ENCODE assay signal across 21 cellular contexts in genomic region chr5:172096184-172096941, GRCh38.
A peak's percentile ranks its signal among the peaks of the same experiment; 100 is the strongest.
DNase-seq lines count a peak whose midpoint lies in the region; ATAC-seq, FAIRE-seq and TF ChIP-seq lines count a peak whose summit lies in the region.
"Had no signal": no experiment of that assay in that cellular context is flagged by ENCODE, and none has a peak within 500 bp of the region (broad histone marks: within the 10 kb centered on the region; RNA-seq: fewer than 3 reads in every experiment).

No MANE protein-coding gene starts in this region.

- H3K4me1 Mint-ChIP-seq in stimulated activated naive CD8-positive, alpha-beta T cell treated with anti-CD3 and anti-CD28 coated beads, Interleukin-15, Interleukin-2, amounts not matched to agents 100 ng/mL and 50 ng/mL, for 24 hours (ENCODE audit: low read depth) = peaks cover 5% of the 10 kb centered on the region
- peaks cover 25% of the 10 kb centered on the region for H3K4me1 Mint-ChIP-seq in stimulated activated naive CD8-positive, alpha-beta T cell treated with anti-CD3 and anti-CD28 coated beads, Interleukin-15, amount 100 ng/mL, for 72 hours
- peaks cover 2% of the 10 kb centered on the region for H3K4me1 Mint-ChIP-seq in astrocyte (ENCODE audit: low read depth, unreplicated experiment)

- H3K4ac ChIP-seq in mesenchymal stem cell (ENCODE audit: low read depth in 1 of 2, low read length in 2 of 2) = peak overlapping the region in 1 of 2 experiments; percentile 15

- H3K9me3 ChIP-seq in astrocyte (ENCODE audit: insufficient read depth, low read depth, low read length) = no peaks in the 10 kb centered on the region
- H3K9me3 ChIP-seq in mesenchymal stem cell (ENCODE audit: control insufficient read depth, low read length) = no peaks in the 10 kb centered on the region
- H3K9me3 ChIP-seq in OCI-LY7 (ENCODE audit: low read length) = no peaks in the 10 kb centered on the region
- H3K9me3 ChIP-seq: adrenal gland, heart left ventricle, uterus had no signal

- H4K91ac ChIP-seq in mesenchymal stem cell (ENCODE audit: low read length) = peak overlapping the region; percentile 5

- FAIRE-seq in astrocyte (lab: Jason Lieb, UNC) = no peak

- no peaks in the 10 kb centered on the region for H3K9me2 ChIP-seq in OCI-LY7 (ENCODE audit: insufficient read depth, low read length)

- peak overlapping the region; percentile 21 for H3K27ac Mint-ChIP-seq in stimulated activated naive CD8-positive, alpha-beta T cell treated with anti-CD3 and anti-CD28 coated beads, Interleukin-15, Interleukin-2, amounts not matched to agents 100 ng/mL and 50 ng/mL, for 24 hours
- peak overlapping the region in 1 of 2 donors; percentile 51 for H3K27ac Mint-ChIP-seq in stimulated activated naive CD8-positive, alpha-beta T cell treated with anti-CD3 and anti-CD28 coated beads, Interleukin-15, amount 100 ng/mL, for 72 hours
- no peak overlapping the region for H3K27ac Mint-ChIP-seq in astrocyte (ENCODE audit: unreplicated experiment)
- H3K27ac Mint-ChIP-seq: activated T-helper 1 cell treated with anti-CD3 and anti-CD28 coated beads, Interleukin-12 subunit alpha, Interleukin-12 subunit beta, Interleukin-2, Interleukin-4 antibody, amounts not matched to agents 30 ng/mL and 10 ng/mL and 1 ng/mL, durations not matched to agents 14 hours and 24 hours and 36 hours; CD8-positive, alpha-beta T cell had no signal

- CTCF ChIA-PET in OCI-LY7 (lab: Charles Lee; ENCODE audit: unreplicated experiment) = no interaction called here

- H3K9me3 Mint-ChIP-seq in stimulated activated naive CD8-positive, alpha-beta T cell treated with anti-CD3 and anti-CD28 coated beads, Interleukin-15, Interleukin-2, amounts not matched to agents 100 ng/mL and 50 ng/mL, for 24 hours = no peaks in the 10 kb centered on the region
- H3K9me3 Mint-ChIP-seq in stimulated activated naive CD8-positive, alpha-beta T cell treated with anti-CD3 and anti-CD28 coated beads, Interleukin-15, amount 100 ng/mL, for 72 hours = peaks cover 0 to 5% of the 10 kb centered on the region in 2 donors
- no peaks in the 10 kb centered on the region for H3K9me3 Mint-ChIP-seq in astrocyte (ENCODE audit: unreplicated experiment)
- H3K9me3 Mint-ChIP-seq: activated T-helper 1 cell treated with anti-CD3 and anti-CD28 coated beads, Interleukin-12 subunit alpha, Interleukin-12 subunit beta, Interleukin-2, Interleukin-4 antibody, amounts not matched to agents 30 ng/mL and 10 ng/mL and 1 ng/mL, durations not matched to agents 14 hours and 24 hours and 36 hours; CD8-positive, alpha-beta T cell had no signal

- TF ChIP-seq CTCF in astrocyte (IDR thresholded peaks at IDR 0.05; ENCODE audit: insufficient read depth, low read depth, low read length) (no peak), OCI-LY7 (conservative IDR thresholded peaks at IDR 0.05; ENCODE audit: low read length) (no peak)

- DNase-seq in stimulated activated naive CD8-positive, alpha-beta T cell treated with anti-CD3 and anti-CD28 coated beads, Interleukin-15, amount 100 ng/mL, for 72 hours = no peak
- no peak for DNase-seq in astrocyte (ENCODE audit: low read depth)
- peak; percentile 88 for DNase-seq in mesenchymal stem cell
- no peak for DNase-seq in NCI-H510A (lab: John Stamatoyannopoulos, UW)
- no peak for DNase-seq in NCI-H2081 treated with DMSO at 0.1 percent for 48 hours (lab: John Stamatoyannopoulos, UW)
- no peak for DNase-seq in OCI-LY7 (ENCODE audit: low spot score)
- DNase-seq: adrenal gland; CD8-positive, alpha-beta T cell; DMS153; GDM1; Karpas-422; left colon; naive thymus-derived CD4-positive, alpha-beta T cell; NCI-H187 treated with DMSO at 0.1 percent for 48 hours; NCI-H774; OCI-M1; uterus had no signal

- H3K4me3 ChIP-seq in astrocyte (ENCODE audit: insufficient read depth, low read depth, low read length) (no peak overlapping the region), mesenchymal stem cell (ENCODE audit: insufficient read depth in 1 of 2, low read depth in 1 of 2, low read length in 2 of 2) (no peak overlapping the region), OCI-LY7 (ENCODE audit: low read depth, low read length, poor library complexity, severe bottlenecking) (no peak overlapping the region)
- H3K4me3 ChIP-seq: adrenal gland, heart left ventricle, uterus had no signal

- H3K23ac ChIP-seq in mesenchymal stem cell (ENCODE audit: low read length in 2 of 2) = no peak overlapping the region

- no peak overlapping the region for H2BK15ac ChIP-seq in mesenchymal stem cell (ENCODE audit: low read depth, poor library complexity, severe bottlenecking)

- H4K8ac ChIP-seq in mesenchymal stem cell (ENCODE audit: low read length) = peak overlapping the region; percentile 41

- peaks cover 36% of the 10 kb centered on the region for H3K36me3 Mint-ChIP-seq in stimulated activated naive CD8-positive, alpha-beta T cell treated with anti-CD3 and anti-CD28 coated beads, Interleukin-15, Interleukin-2, amounts not matched to agents 100 ng/mL and 50 ng/mL, for 24 hours (ENCODE audit: low read depth)
- H3K36me3 Mint-ChIP-seq in astrocyte (ENCODE audit: low read depth, unreplicated experiment) = peaks cover 15% of the 10 kb centered on the region

- H2BK120ac ChIP-seq in mesenchymal stem cell (ENCODE audit: low read depth, low read length) = no peak overlapping the region

- peaks cover 8% of the 10 kb centered on the region for H3K36me3 ChIP-seq in astrocyte (ENCODE audit: insufficient read depth, low read length)
- peaks cover 59 to 60% of the 10 kb centered on the region in 2 experiments for H3K36me3 ChIP-seq in mesenchymal stem cell (ENCODE audit: control insufficient read depth in 1 of 2, insufficient read depth in 2 of 2, low read depth in 1 of 2, low read length in 2 of 2)
- H3K36me3 ChIP-seq in OCI-LY7 (ENCODE audit: insufficient read depth, low read length) = peaks cover 28% of the 10 kb centered on the region; the same call in 1 of the 2 replicates
- H3K36me3 ChIP-seq: uterus had no signal

- 84% methylated on average over 19 of the region's 21 CpGs for WGBS in mesenchymal stem cell

- peak overlapping the region in 1 of 2 experiments; percentile 69 for H3K18ac ChIP-seq in mesenchymal stem cell (ENCODE audit: low read depth in 1 of 2, low read length in 2 of 2)

- peak overlapping the region; percentile 28 to 45 for H2BK12ac ChIP-seq in mesenchymal stem cell (ENCODE audit: low read length in 2 of 2)

- H3K4me3 Mint-ChIP-seq in stimulated activated naive CD8-positive, alpha-beta T cell treated with anti-CD3 and anti-CD28 coated beads, Interleukin-15, Interleukin-2, amounts not matched to agents 100 ng/mL and 50 ng/mL, for 24 hours = no peak overlapping the region
- no peak overlapping the region for H3K4me3 Mint-ChIP-seq in stimulated activated naive CD8-positive, alpha-beta T cell treated with anti-CD3 and anti-CD28 coated beads, Interleukin-15, amount 100 ng/mL, for 72 hours
- H3K4me3 Mint-ChIP-seq in astrocyte (ENCODE audit: unreplicated experiment) = no peak overlapping the region
- H3K4me3 Mint-ChIP-seq: activated T-helper 1 cell treated with anti-CD3 and anti-CD28 coated beads, Interleukin-12 subunit alpha, Interleukin-12 subunit beta, Interleukin-2, Interleukin-4 antibody, amounts not matched to agents 30 ng/mL and 10 ng/mL and 1 ng/mL, durations not matched to agents 14 hours and 24 hours and 36 hours; CD8-positive, alpha-beta T cell; naive thymus-derived CD4-positive, alpha-beta T cell had no signal

- no peaks in the 10 kb centered on the region for H3K27me3 Mint-ChIP-seq in stimulated activated naive CD8-positive, alpha-beta T cell treated with anti-CD3 and anti-CD28 coated beads, Interleukin-15, Interleukin-2, amounts not matched to agents 100 ng/mL and 50 ng/mL, for 24 hours
- no peaks in the 10 kb centered on the region for H3K27me3 Mint-ChIP-seq in stimulated activated naive CD8-positive, alpha-beta T cell treated with anti-CD3 and anti-CD28 coated beads, Interleukin-15, amount 100 ng/mL, for 72 hours
- H3K27me3 Mint-ChIP-seq in astrocyte (ENCODE audit: low read depth, unreplicated experiment) = no peaks in the 10 kb centered on the region
- H3K27me3 Mint-ChIP-seq: naive thymus-derived CD4-positive, alpha-beta T cell had no signal

- H3K27me3 ChIP-seq in astrocyte (ENCODE audit: insufficient read depth, low read length) = no peaks in the 10 kb centered on the region
- no peaks in the 10 kb centered on the region for H3K27me3 ChIP-seq in mesenchymal stem cell (ENCODE audit: control insufficient read depth in 1 of 2, insufficient read depth in 1 of 2, low read length in 2 of 2)
- H3K27me3 ChIP-seq: adrenal gland, heart left ventricle, uterus had no signal

- H2AK5ac ChIP-seq in mesenchymal stem cell (ENCODE audit: low read length, severe bottlenecking) = no peak overlapping the region

- no peak overlapping the region for H2BK5ac ChIP-seq in mesenchymal stem cell (ENCODE audit: low read depth, low read length, poor library complexity, severe bottlenecking)

- peaks cover 27% of the 10 kb centered on the region for H3K79me1 ChIP-seq in mesenchymal stem cell (replicated peaks; ENCODE audit: low read length, poor library complexity, severe bottlenecking)

- POLR2A ChIA-PET in OCI-LY7 (lab: Charles Lee) = interaction anchor here (0.5 to 1.6 kb wide), 3 partner anchors 18 to 92 kb away, joined by 3 to 4 read pairs (median 3); no protein-coding TSS in a partner anchor

- H3K4me2 ChIP-seq in astrocyte (ENCODE audit: low read length) (no peak overlapping the region), mesenchymal stem cell (ENCODE audit: low read length, poor library complexity, severe bottlenecking) (no peak overlapping the region), OCI-LY7 (ENCODE audit: low read length) (no peak overlapping the region)

- no TSS peak for BruUV-seq in OCI-LY7 (replicated peaks; lab: Mats Ljungman, UMichigan)

- peaks cover 3% of the 10 kb centered on the region for H3K79me2 ChIP-seq in astrocyte (ENCODE audit: insufficient read depth, low read length)
- no peaks in the 10 kb centered on the region for H3K79me2 ChIP-seq in OCI-LY7 (ENCODE audit: insufficient read depth, low read depth, low read length)

- no peak overlapping the region for H3K14ac ChIP-seq in mesenchymal stem cell (ENCODE audit: low read length in 2 of 2)

- no peak for ATAC-seq in stimulated activated naive CD8-positive, alpha-beta T cell treated with anti-CD3 and anti-CD28 coated beads, Interleukin-15, amount 100 ng/mL, for 72 hours
- ATAC-seq: CD8-positive, alpha-beta T cell; left colon; naive thymus-derived CD4-positive, alpha-beta T cell; Right ventricle myocardium inferior had no signal

- H2AFZ ChIP-seq in astrocyte (ENCODE audit: low read depth, low read length) (no peak overlapping the region), mesenchymal stem cell (ENCODE audit: low read depth, low read length) (no peak overlapping the region), OCI-LY7 (ENCODE audit: low read length) (no peak overlapping the region)

- H3K27ac ChIP-seq in astrocyte (ENCODE audit: low read depth, low read length) = peak overlapping the region; percentile 17
- no peak overlapping the region for H3K27ac ChIP-seq in mesenchymal stem cell (ENCODE audit: low read length, poor library complexity, severe bottlenecking)
- H3K27ac ChIP-seq in OCI-LY7 (ENCODE audit: low read depth, low read length, poor library complexity, severe bottlenecking) = no peak overlapping the region
- H3K27ac ChIP-seq: uterus had no signal

- H3K9ac ChIP-seq in astrocyte (ENCODE audit: low read length) (no peak overlapping the region), mesenchymal stem cell (ENCODE audit: low read length) (no peak overlapping the region)

- H3K4me1 ChIP-seq in astrocyte (ENCODE audit: insufficient read depth, low read length) (no peaks in the 10 kb centered on the region), mesenchymal stem cell (ENCODE audit: control insufficient read depth, insufficient read depth, low read depth, low read length) (peaks cover 16% of the 10 kb centered on the region), OCI-LY7 (ENCODE audit: insufficient read depth, low read length, poor library complexity, severe bottlenecking) (no peaks in the 10 kb centered on the region)
- H3K4me1 ChIP-seq: adrenal gland, uterus had no signal

- H4K20me1 ChIP-seq in astrocyte (ENCODE audit: insufficient read depth, low read length) = peaks cover 19% of the 10 kb centered on the region
- no peaks in the 10 kb centered on the region for H4K20me1 ChIP-seq in OCI-LY7 (ENCODE audit: insufficient read depth, low read length)

- intact Hi-C loops in OCI-LY7 (cut with micrococcal nuclease; ENCODE audit: unreplicated experiment) = no loop called here
